9 cellular contexts compared by ENCODE assay signal in the genomic region with DNA sequence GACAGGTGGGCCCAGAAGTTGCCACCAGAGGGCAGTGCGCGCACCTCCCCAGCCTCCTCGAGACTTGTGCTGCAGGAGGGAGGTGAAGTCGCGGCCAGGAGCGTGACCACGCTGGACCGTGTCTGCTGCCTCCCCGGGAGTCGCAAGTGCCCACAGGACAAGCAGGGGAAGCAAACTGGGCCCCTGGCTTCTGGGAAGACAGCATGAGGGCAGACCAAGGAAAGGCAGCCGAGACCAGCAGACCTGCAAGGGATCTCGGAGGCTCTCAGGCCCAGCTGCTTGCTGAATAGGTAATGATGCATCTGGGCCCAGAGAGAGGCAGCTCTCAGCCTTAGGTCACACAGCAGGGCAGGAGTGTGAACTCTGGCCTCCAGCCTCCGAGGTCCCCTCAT. TPM values are rescaled to one million over a fixed set of nuclear protein-coding genes. Genes with fewer than 3 reads are reported as not detected.
DNase-seq lines count a peak whose midpoint lies in the region; ATAC-seq and TF ChIP-seq lines count a peak whose summit lies in the region.
"Had no signal": no experiment of that assay in that cellular context is flagged by ENCODE, and none has a peak within 500 bp of the region (broad histone marks: within the 10 kb centered on the region; RNA-seq: fewer than 3 reads in every experiment).

No MANE protein-coding gene starts in this region.

- peaks cover 0 to 19% of the 10 kb centered on the region in 2 donors for H3K4me1 ChIP-seq in right atrium auricular region

- no peak overlapping the region for H3K4me3 ChIP-seq in right atrium auricular region

- no peaks in the 10 kb centered on the region for H3K36me3 ChIP-seq in right atrium auricular region

- TF ChIP-seq CTCF in right atrium auricular region (IDR thresholded peaks at IDR 0.05) = peak; percentile 11 to 96

- H3K27me3 ChIP-seq in right atrium auricular region = no peaks in the 10 kb centered on the region

- H3K27ac ChIP-seq in right atrium auricular region = peak overlapping the region; percentile 24 to 56

- intact Hi-C loops in sciatic nerve (cut with DNase I) = no loop called here

- peaks cover 73% of the 10 kb centered on the region for H3K4me1 Mint-ChIP-seq in T-helper 2 cell treated with Interferon-gamma antibody and Interleukin-4, amounts not matched to agents 5 μg/mL and 100 μg/mL, for 36 hours (ENCODE audit: low read depth)

- ATAC-seq in sciatic nerve (peak; percentile 92), HG03469 (IDR thresholded peaks at IDR 0.05; ENCODE audit: unreplicated experiment) (no peak), GM21360 (IDR thresholded peaks at IDR 0.05; ENCODE audit: unreplicated experiment) (no peak)

- no peaks in the 10 kb centered on the region for H3K9me3 ChIP-seq in right atrium auricular region

- DNase-seq in DMS79 (lab: John Stamatoyannopoulos, UW) (peak; percentile 11), Kasumi-1 (lab: John Stamatoyannopoulos, UW) (peak; percentile 60 to 65), amniotic epithelial cell (ENCODE audit: low read depth) (peak; percentile 52), right atrium auricular region (ENCODE audit: low spot score) (peak; percentile 89), sciatic nerve (ENCODE audit: low spot score) (peak; percentile 91)
- peak; percentile 70 for DNase-seq in T-helper 2 cell treated with Interferon-gamma antibody and Interleukin-4, amounts not matched to agents 5 μg/mL and 100 μg/mL, for 36 hours (ENCODE audit: low spot score)

- no peaks in the 10 kb centered on the region for H3K36me3 Mint-ChIP-seq in T-helper 2 cell treated with Interferon-gamma antibody and Interleukin-4, amounts not matched to agents 5 μg/mL and 100 μg/mL, for 36 hours (ENCODE audit: low read depth)

- H3K4me3 Mint-ChIP-seq in T-helper 2 cell treated with Interferon-gamma antibody and Interleukin-4, amounts not matched to agents 5 μg/mL and 100 μg/mL, for 36 hours = peak overlapping the region; percentile 84

- H3K27ac Mint-ChIP-seq in T-helper 2 cell treated with Interferon-gamma antibody and Interleukin-4, amounts not matched to agents 5 μg/mL and 100 μg/mL, for 36 hours = peak overlapping the region; percentile 79

- no peaks in the 10 kb centered on the region for H3K9me3 Mint-ChIP-seq in T-helper 2 cell treated with Interferon-gamma antibody and Interleukin-4, amounts not matched to agents 5 μg/mL and 100 μg/mL, for 36 hours

- no peaks in the 10 kb centered on the region for H3K27me3 Mint-ChIP-seq in T-helper 2 cell treated with Interferon-gamma antibody and Interleukin-4, amounts not matched to agents 5 μg/mL and 100 μg/mL, for 36 hours (ENCODE audit: low read depth)

RNA-seq across cellular contexts. Expression of gene IL2RB, which starts 17.0 kb away (rescaled TPM):
- total RNA-seq in right atrium auricular region = 1 to 10 TPM in 1 of 2 donors, under 1 TPM in 1; 0.94 to 1.0 TPM
- 3.7 TPM for total RNA-seq in sciatic nerve
- total RNA-seq: dermis microvascular lymphatic vessel endothelial cell had no signal

RNA-seq across cellular contexts. Expression of gene C1QTNF6, which starts 21.4 kb away (rescaled TPM):
- total RNA-seq in right atrium auricular region (1 to 10 TPM; 1.6 to 2.2 TPM), sciatic nerve (7.8 TPM)

RNA-seq across cellular contexts. Expression of gene SSTR3, which starts 45.6 kb away (rescaled TPM):
- total RNA-seq in right atrium auricular region (not detected), sciatic nerve (not detected)
- total RNA-seq: dermis microvascular lymphatic vessel endothelial cell had no signal

RNA-seq across cellular contexts. Expression of gene TMPRSS6, which starts 57.2 kb away (rescaled TPM):
- total RNA-seq in right atrium auricular region (not detected), sciatic nerve (not detected)
- total RNA-seq: dermis microvascular lymphatic vessel endothelial cell had no signal

Comparison
In these comparisons a context has a peak if more than half of its experiments do, and no peak if none do; other contexts are left out.
1. DNase-seq: peak in every context shown above with its lines; median percentile 91 in sciatic nerve; 89 in right atrium auricular region; 70 in T-helper 2 cell treated with Interferon-gamma antibody and Interleukin-4, amounts not matched to agents 5 μg/mL and 100 μg/mL, for 36 hours; 62 in Kasumi-1; 52 in amniotic epithelial cell; 11 in DMS79.